In genomic region chr10:74871595-74872382, GRCh38 we compare ENCODE assay signal across 10 cellular contexts. TPM values are rescaled to one million over a fixed set of nuclear protein-coding genes. Genes with fewer than 3 reads are reported as not detected.
DNase-seq lines count a peak whose midpoint lies in the region; ATAC-seq and TF ChIP-seq lines count a peak whose summit lies in the region.
"Had no signal": no experiment of that assay in that cellular context is flagged by ENCODE, and none has a peak within 500 bp of the region (broad histone marks: within the 10 kb centered on the region; RNA-seq: fewer than 3 reads in every experiment).

No MANE protein-coding gene starts in this region.

- peak overlapping the region; percentile 19 for H3K27ac ChIP-seq in colonic mucosa

- H3K4me3 ChIP-seq in GM12865 (ENCODE audit: low read depth, low read length), result no peak overlapping the region
- no peak overlapping the region for H3K4me3 ChIP-seq in colonic mucosa

- intact Hi-C loops in colonic mucosa (cut with DNase I), result no loop called here

- peaks cover 4% of the 10 kb centered on the region for H3K4me1 ChIP-seq in colonic mucosa

- H3K27me3 ChIP-seq in colonic mucosa, result no peaks in the 10 kb centered on the region

- no peak for TF ChIP-seq CTCF in GM12865 (IDR thresholded peaks at IDR 0.05; ENCODE audit: insufficient read depth, low read depth, low read length, missing control alignments)
- no peak for TF ChIP-seq CTCF in colonic mucosa (IDR thresholded peaks at IDR 0.05)

- H3K9ac ChIP-seq in colonic mucosa (ENCODE audit: low read depth in 2 of 2, low read length in 2 of 2), result no peak overlapping the region

- ATAC-seq in GM19455 (IDR thresholded peaks at IDR 0.05; ENCODE audit: unreplicated experiment) (peak; percentile 94), HG03280 (IDR thresholded peaks at IDR 0.05; ENCODE audit: unreplicated experiment) (peak; percentile 91)

- no peaks in the 10 kb centered on the region for H3K36me3 ChIP-seq in colonic mucosa

- peak; percentile 80 for DNase-seq in GM12865 (ENCODE audit: low read depth)
- peak; percentile 40 for DNase-seq in colonic mucosa
- no peak for DNase-seq in NK-92 treated with Interleukin-12 subunit alpha and Interleukin-12 subunit beta, amount 100 ng/mL, for 24 hours (lab: John Stamatoyannopoulos, UW)
- no peak for DNase-seq in NCI-H146 (lab: John Stamatoyannopoulos, UW)
- DNase-seq in mesenteric fat pad (ENCODE audit: low spot score), result no peak
- DNase-seq in kidney glomerular epithelial cell (lab: John Stamatoyannopoulos, UW), result no peak
- DNase-seq: GF-D8, NCI-H1092 treated with DMSO at 0.1 percent for 48 hours had no signal

- H3K9me3 ChIP-seq in colonic mucosa, result no peaks in the 10 kb centered on the region

RNA-seq across cellular contexts. Expression of gene KAT6B, which starts 45.4 kb away (rescaled TPM):
- total RNA-seq in colonic mucosa (10 to 100 TPM; 18.7 to 24.2 TPM), mesenteric fat pad (28.8 TPM)

Comparison
In these comparisons a context has a peak if more than half of its experiments do, and no peak if none do; other contexts are left out.
1. DNase-seq: peak in GM12865 (single experiment) and colonic mucosa (single experiment); none in NK-92 treated with Interleukin-12 subunit alpha and Interleukin-12 subunit beta, amount 100 ng/mL, for 24 hours (single experiment), NCI-H146 (single experiment), mesenteric fat pad (single experiment) and kidney glomerular epithelial cell (single experiment).